ENCODE assay signal across 16 cellular contexts in the genomic region with DNA sequence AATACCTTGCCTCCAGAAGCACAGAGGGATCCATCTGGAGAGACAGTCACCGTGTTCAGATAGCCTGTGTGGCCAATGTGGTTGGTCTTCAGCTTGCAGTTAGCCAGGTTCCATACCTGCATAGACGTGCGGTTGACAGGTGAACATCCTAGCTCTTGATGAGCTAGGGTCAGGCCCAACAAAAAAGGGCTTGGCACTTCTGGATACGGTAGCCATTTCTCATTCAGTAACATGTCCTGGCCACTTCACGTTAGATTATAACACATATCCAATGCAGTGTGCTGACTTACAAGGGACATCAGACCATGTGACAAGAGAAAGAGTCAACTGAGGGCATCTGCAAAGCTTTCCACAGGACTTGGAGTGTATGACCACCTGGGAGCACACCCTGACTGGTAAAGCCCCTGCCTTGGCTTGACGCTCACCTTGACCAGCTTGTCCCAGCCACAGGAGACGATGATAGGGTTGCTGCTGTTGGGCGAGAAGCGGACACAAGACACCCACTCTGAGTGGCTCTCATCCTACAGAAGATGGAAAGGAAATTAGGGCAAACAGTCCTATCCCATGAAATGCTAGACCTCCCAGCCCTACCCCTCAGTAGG. TPM values are rescaled to one million over a fixed set of nuclear protein-coding genes. Genes with fewer than 3 reads are reported as not detected.
A peak's percentile ranks its signal among the peaks of the same experiment; 100 is the strongest.
DNase-seq lines count a peak whose midpoint lies in the region; ATAC-seq, FAIRE-seq and TF ChIP-seq lines count a peak whose summit lies in the region.
"Had no signal": no experiment of that assay in that cellular context is flagged by ENCODE, and none has a peak within 500 bp of the region (broad histone marks: within the 10 kb centered on the region; RNA-seq: fewer than 3 reads in every experiment).

No MANE protein-coding gene starts in this region.

- H4K20me1 ChIP-seq in Loucy (ENCODE audit: insufficient read depth, low read length, poor library complexity, severe bottlenecking) (peaks cover 67% of the 10 kb centered on the region), astrocyte (ENCODE audit: insufficient read depth, low read length) (peaks cover 92% of the 10 kb centered on the region), neural progenitor cell (ENCODE audit: low read depth) (peaks cover 89% of the 10 kb centered on the region)

- H3K4me3 ChIP-seq in Loucy (ENCODE audit: low read length, poor library complexity, severe bottlenecking) = peak overlapping the region; percentile 17
- no peak overlapping the region for H3K4me3 ChIP-seq in astrocyte (ENCODE audit: insufficient read depth, low read depth, low read length)
- no peak overlapping the region for H3K4me3 ChIP-seq in neural progenitor cell
- H3K4me3 ChIP-seq: adrenal gland, colonic mucosa, ovary had no signal

- H3K36me3 ChIP-seq in Loucy (ENCODE audit: insufficient read depth, low read length) = peaks cover 46% of the 10 kb centered on the region; the same call in 1 of the 2 replicates
- peaks cover 69% of the 10 kb centered on the region for H3K36me3 ChIP-seq in astrocyte (ENCODE audit: insufficient read depth, low read length)
- H3K36me3 ChIP-seq in neural progenitor cell = peaks cover 17% of the 10 kb centered on the region
- H3K36me3 ChIP-seq: ovary had no signal

- intact Hi-C loops in activated CD4-positive, alpha-beta T cell treated with anti-CD3 and anti-CD28 coated beads for 36 hours (cut with DNase I, micrococcal nuclease) = no loop called here

- H3K9ac ChIP-seq in Loucy (ENCODE audit: low read depth, low read length, poor library complexity, severe bottlenecking) = no peak overlapping the region
- peak overlapping the region; percentile 40 for H3K9ac ChIP-seq in astrocyte (ENCODE audit: low read length)
- H3K9ac ChIP-seq in neural progenitor cell = no peak overlapping the region
- H3K9ac ChIP-seq: KMS-11 had no signal

- H3K79me2 ChIP-seq in Loucy (ENCODE audit: insufficient read depth, low read length) = peaks cover 70% of the 10 kb centered on the region
- H3K79me2 ChIP-seq in astrocyte (ENCODE audit: insufficient read depth, low read length) = peaks cover 71% of the 10 kb centered on the region
- peaks cover 58% of the 10 kb centered on the region for H3K79me2 ChIP-seq in neural progenitor cell (ENCODE audit: low read depth)

- no peak for TF ChIP-seq CTCF in Loucy (conservative IDR thresholded peaks at IDR 0.05; ENCODE audit: low read length)
- TF ChIP-seq CTCF in astrocyte (IDR thresholded peaks at IDR 0.05; ENCODE audit: insufficient read depth, low read depth, low read length) = no peak
- TF ChIP-seq CTCF in neural progenitor cell (IDR thresholded peaks at IDR 0.05) = no peak

- H3K27ac Mint-ChIP-seq in activated CD4-positive, alpha-beta T cell treated with anti-CD3 and anti-CD28 coated beads for 36 hours = peak overlapping the region; percentile 78
- H3K27ac Mint-ChIP-seq in astrocyte (ENCODE audit: unreplicated experiment) = peak overlapping the region; percentile 13
- no peak overlapping the region for H3K27ac Mint-ChIP-seq in neural progenitor cell

- H3K9me3 ChIP-seq in Loucy (ENCODE audit: insufficient read depth, low read depth, low read length) (no peaks in the 10 kb centered on the region), astrocyte (ENCODE audit: insufficient read depth, low read depth, low read length) (no peaks in the 10 kb centered on the region), neural progenitor cell (ENCODE audit: low read depth) (no peaks in the 10 kb centered on the region)
- H3K9me3 ChIP-seq: adrenal gland, colonic mucosa, ovary had no signal

- H3K27me3 Mint-ChIP-seq in activated CD4-positive, alpha-beta T cell treated with anti-CD3 and anti-CD28 coated beads for 36 hours = no peaks in the 10 kb centered on the region
- no peaks in the 10 kb centered on the region for H3K27me3 Mint-ChIP-seq in astrocyte (ENCODE audit: low read depth, unreplicated experiment)
- peaks cover 4% of the 10 kb centered on the region for H3K27me3 Mint-ChIP-seq in neural progenitor cell (ENCODE audit: insufficient read depth, low read depth)
- H3K27me3 Mint-ChIP-seq: activated CD4-positive, alpha-beta T cell treated with anti-CD3 and anti-CD28 coated beads, Interleukin-2, amount 10 ng/mL, durations not matched to agents 7 days and 5 days had no signal

- POLR2A ChIA-PET in activated CD4-positive, alpha-beta T cell treated with anti-CD3 and anti-CD28 coated beads for 36 hours (lab: Charles Lee) = interaction anchor here (0.7 to 1.2 kb wide), 2 partner anchors 21 to 32 kb away, joined by 3 read pairs; no protein-coding TSS in a partner anchor

- peak overlapping the region; percentile 51 for H3K4me3 Mint-ChIP-seq in activated CD4-positive, alpha-beta T cell treated with anti-CD3 and anti-CD28 coated beads for 36 hours
- H3K4me3 Mint-ChIP-seq in astrocyte (ENCODE audit: unreplicated experiment) (peak overlapping the region; percentile 68), neural progenitor cell (peak overlapping the region; percentile 74)
- H3K4me3 Mint-ChIP-seq: activated CD4-positive, alpha-beta T cell treated with anti-CD3 and anti-CD28 coated beads, Interleukin-2, amount 10 ng/mL, durations not matched to agents 7 days and 5 days had no signal

- peaks cover 91% of the 10 kb centered on the region for H3K36me3 Mint-ChIP-seq in activated CD4-positive, alpha-beta T cell treated with anti-CD3 and anti-CD28 coated beads for 36 hours (ENCODE audit: low read depth)
- peaks cover 49% of the 10 kb centered on the region for H3K36me3 Mint-ChIP-seq in astrocyte (ENCODE audit: low read depth, unreplicated experiment)
- peaks cover 59% of the 10 kb centered on the region for H3K36me3 Mint-ChIP-seq in neural progenitor cell

- peaks cover 39% of the 10 kb centered on the region for H3K4me1 Mint-ChIP-seq in activated CD4-positive, alpha-beta T cell treated with anti-CD3 and anti-CD28 coated beads for 36 hours
- H3K4me1 Mint-ChIP-seq in astrocyte (ENCODE audit: low read depth, unreplicated experiment) (peaks cover 30% of the 10 kb centered on the region), neural progenitor cell (peaks cover 22% of the 10 kb centered on the region)

- H3K4me1 ChIP-seq in Loucy (ENCODE audit: insufficient read depth, low read length, poor library complexity, severe bottlenecking) (peaks cover 12% of the 10 kb centered on the region), astrocyte (ENCODE audit: insufficient read depth, low read length) (peaks cover 22% of the 10 kb centered on the region), neural progenitor cell (peaks cover 13% of the 10 kb centered on the region)

- in situ Hi-C loops in KBM-7 (cut with MboI; ENCODE audit: low pct_unique_long_range_greater_than_20kb, low sequenced_read_pairs) = no loop called here

- no peaks in the 10 kb centered on the region for H3K9me3 Mint-ChIP-seq in activated CD4-positive, alpha-beta T cell treated with anti-CD3 and anti-CD28 coated beads for 36 hours (ENCODE audit: low read depth)
- H3K9me3 Mint-ChIP-seq in astrocyte (ENCODE audit: unreplicated experiment) (no peaks in the 10 kb centered on the region), neural progenitor cell (no peaks in the 10 kb centered on the region)
- H3K9me3 Mint-ChIP-seq: activated CD4-positive, alpha-beta T cell treated with anti-CD3 and anti-CD28 coated beads, Interleukin-2, amount 10 ng/mL, durations not matched to agents 7 days and 5 days had no signal

- H3K27me3 ChIP-seq in Loucy (ENCODE audit: insufficient read depth, low read length, poor library complexity, severe bottlenecking) (peaks cover 5% of the 10 kb centered on the region), astrocyte (ENCODE audit: insufficient read depth, low read length) (no peaks in the 10 kb centered on the region), neural progenitor cell (no peaks in the 10 kb centered on the region)
- H3K27me3 ChIP-seq: adrenal gland, colonic mucosa, ovary had no signal

- CTCF ChIA-PET in activated CD4-positive, alpha-beta T cell treated with anti-CD3 and anti-CD28 coated beads for 36 hours (lab: Charles Lee) = interaction anchor here (0.6 kb wide), 3 partner anchors 13 to 424 kb away, joined by 3 to 4 read pairs (median 3); no protein-coding TSS in a partner anchor

- H3F3A ChIP-seq in Loucy (ENCODE audit: low read depth) = peaks cover 3% of the 10 kb centered on the region; the same call in 1 of the 2 replicates
- peaks cover 99% of the 10 kb centered on the region for H3F3A ChIP-seq in neural progenitor cell (ENCODE audit: low read depth)

- no peaks in the 10 kb centered on the region for H3K9me2 ChIP-seq in Loucy (replicated peaks; ENCODE audit: low read depth, low read length)

- H2AFZ ChIP-seq in Loucy (ENCODE audit: low read length) = no peak overlapping the region
- H2AFZ ChIP-seq in astrocyte (ENCODE audit: low read depth, low read length) = no peak overlapping the region
- no peak overlapping the region for H2AFZ ChIP-seq in neural progenitor cell (replicated peaks)

- H3K4me2 ChIP-seq in Loucy (ENCODE audit: low read depth, low read length, poor library complexity, severe bottlenecking) (peak overlapping the region; percentile 48), astrocyte (ENCODE audit: low read length) (peak overlapping the region; percentile 12), neural progenitor cell (no peak overlapping the region)
- H3K4me2 ChIP-seq: KMS-11 had no signal

- no peak for DNase-seq in activated CD4-positive, alpha-beta T cell treated with anti-CD3 and anti-CD28 coated beads for 36 hours
- no peak for DNase-seq in activated CD4-positive, alpha-beta T cell treated with anti-CD3 and anti-CD28 coated beads, Interleukin-2, amount 50 U/mL, for 4 hours
- no peak for DNase-seq in astrocyte (ENCODE audit: low read depth)
- no peak for DNase-seq in neural progenitor cell (ENCODE audit: low spot score)
- DNase-seq in KBM-7 = no peak
- DNase-seq in DMS153 (lab: John Stamatoyannopoulos, UW) = no peak
- DNase-seq in NCI-H2107 (lab: John Stamatoyannopoulos, UW) = no peak
- DNase-seq: activated CD4-positive, alpha-beta T cell treated with anti-CD3 and anti-CD28 coated beads, Interleukin-2, amount 10 ng/mL, durations not matched to agents 7 days and 5 days; adrenal gland; colonic mucosa; NCI-H2081; SW 1271 had no signal

- H3K27ac ChIP-seq in astrocyte (ENCODE audit: low read depth, low read length) (no peak overlapping the region), neural progenitor cell (no peak overlapping the region)
- H3K27ac ChIP-seq: adrenal gland, colonic mucosa, KMS-11, ovary had no signal

- no peak for FAIRE-seq in astrocyte (lab: Jason Lieb, UNC)

- ATAC-seq in activated CD4-positive, alpha-beta T cell treated with anti-CD3 and anti-CD28 coated beads for 36 hours = no peak

RNA-seq across cellular contexts. Expression of a gene that starts 4.5 kb away (rescaled TPM):
- 1,000 to 10,000 TPM; 2,724 to 3,901 TPM for total RNA-seq in activated CD4-positive, alpha-beta T cell treated with anti-CD3 and anti-CD28 coated beads for 36 hours
- total RNA-seq in astrocyte (1,553 and 1,656 TPM in 2 replicates), neural progenitor cell (ENCODE audit: low replicate concordance) (2,816 and 3,567 TPM in 2 replicates)

RNA-seq across cellular contexts. Expression of a gene that starts 16.1 kb away (rescaled TPM):
- total RNA-seq in activated CD4-positive, alpha-beta T cell treated with anti-CD3 and anti-CD28 coated beads for 36 hours = 10 to 100 TPM; 27.0 to 30.7 TPM
- total RNA-seq in astrocyte = 20.9 and 21.8 TPM in 2 replicates
- 8.1 and 24.2 TPM in 2 replicates for total RNA-seq in neural progenitor cell (ENCODE audit: low replicate concordance)

RNA-seq across cellular contexts. Expression of a gene that starts 21.8 kb away (rescaled TPM):
- total RNA-seq in activated CD4-positive, alpha-beta T cell treated with anti-CD3 and anti-CD28 coated beads for 36 hours = 10 to 100 TPM; 10.4 to 13.1 TPM
- total RNA-seq in astrocyte (6.5 and 7.3 TPM in 2 replicates), neural progenitor cell (ENCODE audit: low replicate concordance) (7.9 and 9.4 TPM in 2 replicates)

RNA-seq across cellular contexts. Expression of a gene that starts 34.2 kb away (rescaled TPM):
- 1 to 10 TPM; 1.4 to 1.6 TPM for total RNA-seq in activated CD4-positive, alpha-beta T cell treated with anti-CD3 and anti-CD28 coated beads for 36 hours
- total RNA-seq in astrocyte (0.22 and 0.27 TPM in 2 replicates), neural progenitor cell (ENCODE audit: low replicate concordance) (not detected in 2 replicates)
- total RNA-seq: A673 had no signal
